In genomic region chr3:3734881-3735280, GRCh38 we compare ENCODE assay signal across 27 cellular contexts.
"Had no signal": no experiment of that assay in that cellular context is flagged by ENCODE, and none has a peak within 500 bp of the region (broad histone marks: within the 10 kb centered on the region; RNA-seq: fewer than 3 reads in every experiment).

No MANE protein-coding gene starts in this region.

- DNase-seq: activated CD4-positive, alpha-beta memory T cell treated with anti-CD3 and anti-CD28 coated beads for 36 hours; activated CD4-positive, alpha-beta T cell treated with anti-CD3 and anti-CD28 coated beads, Interleukin-2, amount 10 ng/mL, durations not matched to agents 7 days and 5 days; activated CD4-positive, CD25-positive, alpha-beta regulatory T cell; activated CD8-positive, alpha-beta memory T cell treated with anti-CD3 and anti-CD28 coated beads for 24 hours; activated effector memory CD4-positive, alpha-beta T cell treated with anti-CD3 and anti-CD28 coated beads, Interleukin-2, amount 50 U/mL, for 16 hours; activated naive CD4-positive, alpha-beta T cell treated with Interleukin-2 at 50 U/mL for 16 hours; activated naive CD8-positive, alpha-beta T cell treated with anti-CD3 and anti-CD28 coated beads, Interleukin-2, amount 50 U/mL, for 24 hours; activated T-cell treated with anti-CD3 and anti-CD28 coated beads, Interleukin-2, amount 50 U/mL, for 4 hours; amniotic stem cell; body of pancreas; central memory CD4-positive, alpha-beta T cell; Karpas-422; MM.1S; NCI-H146; NCI-H2029; NCI-H345; NCI-H526; NCI-H82; Peyer's patch; Right ventricle myocardium superior; SK-N-SH; T-helper 1 cell had no signal

- H3K27ac ChIP-seq: ascending aorta, body of pancreas, coronary artery, Peyer's patch, RWPE1, SJCRH30, VCaP had no signal

- H3K4me3 ChIP-seq: ascending aorta, body of pancreas, coronary artery, Peyer's patch, SJCRH30 had no signal

- H3K27me3 ChIP-seq: ascending aorta, body of pancreas, Peyer's patch, SJCRH30 had no signal

- H3K36me3 ChIP-seq: ascending aorta, Peyer's patch, SJCRH30 had no signal

- H3K4me1 ChIP-seq: ascending aorta, body of pancreas, Peyer's patch had no signal

- H3K9me3 ChIP-seq: ascending aorta, body of pancreas, Peyer's patch, SJCRH30, SK-N-SH had no signal
